Comparison of ENCODE assay signal across 1 cellular context in the genomic region with DNA sequence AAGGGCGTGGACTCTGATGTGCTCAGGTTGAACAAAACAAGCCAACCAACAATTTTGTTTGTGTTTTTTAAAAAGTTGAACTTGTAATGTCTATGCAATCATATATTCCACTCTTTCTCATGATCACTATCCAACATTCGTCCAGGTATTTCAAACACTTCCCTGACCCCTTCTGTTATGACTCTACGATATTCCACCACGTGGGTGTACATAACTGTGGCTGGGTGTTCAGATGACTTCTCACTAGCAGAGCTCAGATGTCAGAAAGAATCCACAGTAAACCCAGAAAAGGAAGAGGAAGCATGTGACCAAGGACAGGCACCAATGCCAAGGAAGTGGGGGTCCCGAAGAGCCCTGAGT.
TF ChIP-seq lines count a peak whose summit lies in the region.

No MANE protein-coding gene starts in this region.

TF ChIP-seq in HepG2, 621 proteins besides CTCF, POLR2A, EP300 and RAD21:
- TF ChIP-seq THYN1 (CRISPR knock-in tag; IDR thresholded peaks at IDR 0.05; ENCODE audit: borderline replicate concordance, low read depth): 0 out of 2 replicates have a peak, but pooled peaks have one; percentile 66
- TF ChIP-seq ETV5 (CRISPR knock-in tag; IDR thresholded peaks at IDR 0.05; ENCODE audit: borderline replicate concordance): no peak
- TF ChIP-seq SMAD1 (CRISPR knock-in tag; IDR thresholded peaks at IDR 0.05; ENCODE audit: borderline replicate concordance, low read depth): 0 out of 2 replicates have a peak, but pooled peaks have one; percentile 2
- TF ChIP-seq, protein P1, sequence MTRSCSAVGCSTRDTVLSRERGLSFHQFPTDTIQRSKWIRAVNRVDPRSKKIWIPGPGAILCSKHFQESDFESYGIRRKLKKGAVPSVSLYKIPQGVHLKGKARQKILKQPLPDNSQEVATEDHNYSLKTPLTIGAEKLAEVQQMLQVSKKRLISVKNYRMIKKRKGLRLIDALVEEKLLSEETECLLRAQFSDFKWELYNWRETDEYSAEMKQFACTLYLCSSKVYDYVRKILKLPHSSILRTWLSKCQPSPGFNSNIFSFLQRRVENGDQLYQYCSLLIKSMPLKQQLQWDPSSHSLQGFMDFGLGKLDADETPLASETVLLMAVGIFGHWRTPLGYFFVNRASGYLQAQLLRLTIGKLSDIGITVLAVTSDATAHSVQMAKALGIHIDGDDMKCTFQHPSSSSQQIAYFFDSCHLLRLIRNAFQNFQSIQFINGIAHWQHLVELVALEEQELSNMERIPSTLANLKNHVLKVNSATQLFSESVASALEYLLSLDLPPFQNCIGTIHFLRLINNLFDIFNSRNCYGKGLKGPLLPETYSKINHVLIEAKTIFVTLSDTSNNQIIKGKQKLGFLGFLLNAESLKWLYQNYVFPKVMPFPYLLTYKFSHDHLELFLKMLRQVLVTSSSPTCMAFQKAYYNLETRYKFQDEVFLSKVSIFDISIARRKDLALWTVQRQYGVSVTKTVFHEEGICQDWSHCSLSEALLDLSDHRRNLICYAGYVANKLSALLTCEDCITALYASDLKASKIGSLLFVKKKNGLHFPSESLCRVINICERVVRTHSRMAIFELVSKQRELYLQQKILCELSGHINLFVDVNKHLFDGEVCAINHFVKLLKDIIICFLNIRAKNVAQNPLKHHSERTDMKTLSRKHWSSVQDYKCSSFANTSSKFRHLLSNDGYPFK (CRISPR knock-in tag; IDR thresholded peaks at IDR 0.05; ENCODE audit: borderline replicate concordance): no peak
- TF ChIP-seq, protein P2, sequence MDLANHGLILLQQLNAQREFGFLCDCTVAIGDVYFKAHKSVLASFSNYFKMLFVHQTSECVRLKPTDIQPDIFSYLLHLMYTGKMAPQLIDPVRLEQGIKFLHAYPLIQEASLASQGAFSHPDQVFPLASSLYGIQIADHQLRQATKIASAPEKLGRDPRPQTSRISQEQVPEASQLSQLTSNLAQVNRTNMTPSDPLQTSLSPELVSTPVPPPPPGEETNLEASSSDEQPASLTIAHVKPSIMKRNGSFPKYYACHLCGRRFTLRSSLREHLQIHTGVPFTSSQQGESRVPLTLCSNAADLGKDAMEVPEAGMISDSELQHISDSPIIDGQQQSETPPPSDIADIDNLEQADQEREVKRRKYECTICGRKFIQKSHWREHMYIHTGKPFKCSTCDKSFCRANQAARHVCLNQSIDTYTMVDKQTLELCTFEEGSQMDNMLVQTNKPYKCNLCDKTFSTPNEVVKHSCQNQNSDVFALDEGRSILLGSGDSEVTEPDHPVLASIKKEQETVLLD (CRISPR knock-in tag; IDR thresholded peaks at IDR 0.05; ENCODE audit: low read depth): no peak
- TF ChIP-seq ZNF670 (CRISPR knock-in tag; IDR thresholded peaks at IDR 0.05; ENCODE audit: borderline replicate concordance): no peak
- no peak for TF ChIP-seq ZNF44 (CRISPR knock-in tag; IDR thresholded peaks at IDR 0.05)
- no peak for TF ChIP-seq ZNF251 (CRISPR knock-in tag; IDR thresholded peaks at IDR 0.05)
- TF ChIP-seq GZF1 (CRISPR knock-in tag; IDR thresholded peaks at IDR 0.05): 0 out of 2 replicates have a peak, but pooled peaks have one; percentile 9
- no peak for TF ChIP-seq GATAD2A (CRISPR knock-in tag; IDR thresholded peaks at IDR 0.05)
- TF ChIP-seq, protein P3, sequence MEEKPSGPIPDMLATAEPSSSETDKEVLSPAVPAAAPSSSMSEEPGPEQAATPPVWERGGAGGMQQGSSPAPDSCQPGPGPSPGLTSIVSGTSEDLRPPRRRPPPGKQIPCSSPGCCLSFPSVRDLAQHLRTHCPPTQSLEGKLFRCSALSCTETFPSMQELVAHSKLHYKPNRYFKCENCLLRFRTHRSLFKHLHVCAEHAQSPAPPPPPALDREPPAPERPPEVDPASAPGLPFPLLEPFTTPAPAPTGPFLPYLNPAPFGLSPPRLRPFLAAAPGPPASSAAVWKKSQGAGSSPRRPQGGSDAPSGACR (CRISPR knock-in tag; IDR thresholded peaks at IDR 0.05): no peak
- TF ChIP-seq ZNF33B (CRISPR knock-in tag; IDR thresholded peaks at IDR 0.05): 0 out of 2 replicates have a peak, but pooled peaks have one; percentile 5
- TF ChIP-seq, protein P4, sequence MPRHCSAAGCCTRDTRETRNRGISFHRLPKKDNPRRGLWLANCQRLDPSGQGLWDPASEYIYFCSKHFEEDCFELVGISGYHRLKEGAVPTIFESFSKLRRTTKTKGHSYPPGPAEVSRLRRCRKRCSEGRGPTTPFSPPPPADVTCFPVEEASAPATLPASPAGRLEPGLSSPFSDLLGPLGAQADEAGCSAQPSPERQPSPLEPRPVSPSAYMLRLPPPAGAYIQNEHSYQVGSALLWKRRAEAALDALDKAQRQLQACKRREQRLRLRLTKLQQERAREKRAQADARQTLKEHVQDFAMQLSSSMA (CRISPR knock-in tag; IDR thresholded peaks at IDR 0.05): 0 out of 2 replicates have a peak, but pooled peaks have one; percentile 13
- no peak for TF ChIP-seq NFE2L1 (CRISPR knock-in tag; IDR thresholded peaks at IDR 0.05; ENCODE audit: borderline replicate concordance)
- TF ChIP-seq, protein P5, sequence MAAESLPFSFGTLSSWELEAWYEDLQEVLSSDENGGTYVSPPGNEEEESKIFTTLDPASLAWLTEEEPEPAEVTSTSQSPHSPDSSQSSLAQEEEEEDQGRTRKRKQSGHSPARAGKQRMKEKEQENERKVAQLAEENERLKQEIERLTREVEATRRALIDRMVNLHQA (CRISPR knock-in tag; IDR thresholded peaks at IDR 0.05): no peak
- no peak for TF ChIP-seq ZNF558 (CRISPR knock-in tag; IDR thresholded peaks at IDR 0.05; ENCODE audit: borderline replicate concordance)
- TF ChIP-seq, protein P6, sequence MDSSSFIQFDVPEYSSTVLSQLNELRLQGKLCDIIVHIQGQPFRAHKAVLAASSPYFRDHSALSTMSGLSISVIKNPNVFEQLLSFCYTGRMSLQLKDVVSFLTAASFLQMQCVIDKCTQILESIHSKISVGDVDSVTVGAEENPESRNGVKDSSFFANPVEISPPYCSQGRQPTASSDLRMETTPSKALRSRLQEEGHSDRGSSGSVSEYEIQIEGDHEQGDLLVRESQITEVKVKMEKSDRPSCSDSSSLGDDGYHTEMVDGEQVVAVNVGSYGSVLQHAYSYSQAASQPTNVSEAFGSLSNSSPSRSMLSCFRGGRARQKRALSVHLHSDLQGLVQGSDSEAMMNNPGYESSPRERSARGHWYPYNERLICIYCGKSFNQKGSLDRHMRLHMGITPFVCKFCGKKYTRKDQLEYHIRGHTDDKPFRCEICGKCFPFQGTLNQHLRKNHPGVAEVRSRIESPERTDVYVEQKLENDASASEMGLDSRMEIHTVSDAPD (CRISPR knock-in tag; IDR thresholded peaks at IDR 0.05): 0 out of 2 replicates have a peak, but pooled peaks have one; percentile 22
- TF ChIP-seq TARDBP (CRISPR knock-in tag; IDR thresholded peaks at IDR 0.05): 0 out of 2 replicates have a peak, but pooled peaks have one; percentile 4
- TF ChIP-seq, protein P7, sequence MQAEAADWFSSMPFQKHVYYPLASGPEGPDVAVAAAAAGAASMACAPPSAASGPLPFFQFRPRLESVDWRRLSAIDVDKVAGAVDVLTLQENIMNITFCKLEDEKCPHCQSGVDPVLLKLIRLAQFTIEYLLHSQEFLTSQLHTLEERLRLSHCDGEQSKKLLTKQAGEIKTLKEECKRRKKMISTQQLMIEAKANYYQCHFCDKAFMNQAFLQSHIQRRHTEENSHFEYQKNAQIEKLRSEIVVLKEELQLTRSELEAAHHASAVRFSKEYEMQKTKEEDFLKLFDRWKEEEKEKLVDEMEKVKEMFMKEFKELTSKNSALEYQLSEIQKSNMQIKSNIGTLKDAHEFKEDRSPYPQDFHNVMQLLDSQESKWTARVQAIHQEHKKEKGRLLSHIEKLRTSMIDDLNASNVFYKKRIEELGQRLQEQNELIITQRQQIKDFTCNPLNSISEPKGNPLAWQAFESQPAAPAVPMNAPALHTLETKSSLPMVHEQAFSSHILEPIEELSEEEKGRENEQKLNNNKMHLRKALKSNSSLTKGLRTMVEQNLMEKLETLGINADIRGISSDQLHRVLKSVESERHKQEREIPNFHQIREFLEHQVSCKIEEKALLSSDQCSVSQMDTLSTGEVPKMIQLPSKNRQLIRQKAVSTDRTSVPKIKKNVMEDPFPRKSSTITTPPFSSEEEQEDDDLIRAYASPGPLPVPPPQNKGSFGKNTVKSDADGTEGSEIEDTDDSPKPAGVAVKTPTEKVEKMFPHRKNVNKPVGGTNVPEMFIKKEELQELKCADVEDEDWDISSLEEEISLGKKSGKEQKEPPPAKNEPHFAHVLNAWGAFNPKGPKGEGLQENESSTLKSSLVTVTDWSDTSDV (CRISPR knock-in tag; IDR thresholded peaks at IDR 0.05): no peak
- TF ChIP-seq SP2 (CRISPR knock-in tag; IDR thresholded peaks at IDR 0.05): peak; percentile 4; the same call in 1 of the 2 replicates
- no peak for TF ChIP-seq MTA3 (CRISPR knock-in tag; IDR thresholded peaks at IDR 0.05)
- TF ChIP-seq PCBP1 (IDR thresholded peaks at IDR 0.05; ENCODE audit: borderline replicate concordance, low read depth, low read length): no peak
